33 cellular contexts compared by ENCODE assay signal in genomic region chr18:74399225-74399887, GRCh38. TPM values are rescaled to one million over a fixed set of nuclear protein-coding genes. Genes with fewer than 3 reads are reported as not detected.
DNase-seq lines count a peak whose midpoint lies in the region; ATAC-seq, FAIRE-seq and TF ChIP-seq lines count a peak whose summit lies in the region.
"Had no signal": no experiment of that assay in that cellular context is flagged by ENCODE, and none has a peak within 500 bp of the region (broad histone marks: within the 10 kb centered on the region; RNA-seq: fewer than 3 reads in every experiment).

No MANE protein-coding gene starts in this region.

- FAIRE-seq in HepG2 (lab: Jason Lieb, UNC) = no peak
- FAIRE-seq: A549, endometrium, islet of Langerhans, TTC549 had no signal

- intact Hi-C loops in right lobe of liver (cut with DNase I) = no loop called here
- intact Hi-C loops in HepG2 (cut with micrococcal nuclease; ENCODE audit: unreplicated experiment) = no loop called here
- intact Hi-C loops in left cardiac atrium (cut with DNase I) = no loop called here
- intact Hi-C loops in aorta (cut with DNase I) = no loop called here

- in situ Hi-C loops in HepG2 (cut with HindIII; ENCODE audit: extremely low pct_ligation_motif_present, low pct_unique_long_range_greater_than_20kb) = no loop called here

- no peaks in the 10 kb centered on the region for H3K36me3 ChIP-seq in right lobe of liver
- H3K36me3 ChIP-seq in HepG2 (replicated peaks in 1 of 2; ENCODE audit: control insufficient read depth in 1 of 2, insufficient read depth in 2 of 2, low read length in 2 of 2) = no peaks in the 10 kb centered on the region
- no peaks in the 10 kb centered on the region for H3K36me3 ChIP-seq in aorta (ENCODE audit: control insufficient read depth in 1 of 2, insufficient read depth in 2 of 2, low read length in 1 of 2)
- H3K36me3 ChIP-seq in trophoblast cell (ENCODE audit: control insufficient read depth in 1 of 2, insufficient read depth in 2 of 2, low read length in 2 of 2) = no peaks in the 10 kb centered on the region

- TF ChIP-seq POLR2A in right lobe of liver (IDR thresholded peaks at IDR 0.05) = no peak
- TF ChIP-seq POLR2A in HepG2 (IDR thresholded peaks at IDR 0.05; ENCODE audit: insufficient read depth in 1 of 2, low read depth in 2 of 2, low read length in 2 of 2) = no peak

- TF ChIP-seq RAD21 in HepG2 (CRISPR knock-in tag; IDR thresholded peaks at IDR 0.05) = no peak

- H2BK12ac ChIP-seq in trophoblast cell (ENCODE audit: low read length) = no peak overlapping the region

- peaks cover 16% of the 10 kb centered on the region for H3K4me1 Mint-ChIP-seq in T-helper 17 cell
- H3K4me1 Mint-ChIP-seq: central memory CD8-positive, alpha-beta T cell had no signal

- no peak overlapping the region for H3K18ac ChIP-seq in trophoblast cell (ENCODE audit: low read length)

- H4K12ac ChIP-seq in trophoblast cell (ENCODE audit: low read depth, low read length) = no peak overlapping the region

- no peak overlapping the region for H2BK120ac ChIP-seq in trophoblast cell (ENCODE audit: insufficient read depth, low read length, poor library complexity)

- peaks cover 2% of the 10 kb centered on the region for H3K36me3 Mint-ChIP-seq in T-helper 17 cell (ENCODE audit: low read depth)
- H3K36me3 Mint-ChIP-seq: activated CD4-positive, alpha-beta memory T cell treated with anti-CD3 and anti-CD28 coated beads for 36 hours; activated naive CD8-positive, alpha-beta T cell treated with anti-CD3 and anti-CD28 coated beads, Interleukin-2, amount 10 ng/mL, durations not matched to agents 7 days and 5 days; naive thymus-derived CD4-positive, alpha-beta T cell; type B pancreatic cell had no signal

- DNase-seq in right lobe of liver (no peak), HepG2 (ENCODE audit: low spot score) (no peak), T-helper 17 cell (no peak), left cardiac atrium (no peak), aorta (peak in 1 of 2 donors; percentile 67), trophoblast cell (no peak), NCI-H2029 treated with DMSO at 0.1 percent for 48 hours (lab: John Stamatoyannopoulos, UW) (no peak)
- DNase-seq in activated CD8-positive, alpha-beta memory T cell treated with anti-CD3 and anti-CD28 coated beads, Interleukin-2, amount 50 U/mL, for 48 hours = no peak
- DNase-seq: activated CD4-positive, alpha-beta memory T cell treated with anti-CD3 and anti-CD28 coated beads for 36 hours; activated CD4-positive, CD25-positive, alpha-beta regulatory T cell treated with anti-CD3 and anti-CD28 coated beads, Interleukin-2, amount 50 U/mL, for 72 hours; activated effector memory CD4-positive, alpha-beta T cell treated with Interleukin-2 at 50 U/mL for 16 hours; activated naive CD8-positive, alpha-beta T cell treated with anti-CD3 and anti-CD28 coated beads, Interleukin-2, amount 10 ng/mL, durations not matched to agents 7 days and 5 days; DMS79 treated with DMSO at 0.1 percent for 48 hours; H9; KG1; midbrain; MM.1S; naive thymus-derived CD4-positive, alpha-beta T cell; NCI-H146; NCI-H446 treated with DMSO at 0.1 percent for 48 hours; PC-9; SHP77 treated with DMSO at 0.1 percent for 48 hours; stimulated activated CD4-positive, alpha-beta T cell treated with anti-CD3 and anti-CD28 coated beads, Interleukin-1b, Interleukin-23, amount 100 ng/mL, for 48 hours had no signal

- no peak overlapping the region for H3K27ac ChIP-seq in right lobe of liver
- no peak overlapping the region for H3K27ac ChIP-seq in HepG2 (ENCODE audit: extremely low read length, insufficient read depth, low read length)
- H3K27ac ChIP-seq in aorta (ENCODE audit: low read depth in 1 of 2, low read length in 2 of 2) = no peak overlapping the region
- H3K27ac ChIP-seq in trophoblast cell (ENCODE audit: low read depth, low read length) = no peak overlapping the region
- H3K27ac ChIP-seq: A549, PC-9 had no signal

- no peak overlapping the region for H3K4me3 Mint-ChIP-seq in T-helper 17 cell
- H3K4me3 Mint-ChIP-seq: activated CD4-positive, alpha-beta memory T cell treated with anti-CD3 and anti-CD28 coated beads for 36 hours; activated naive CD8-positive, alpha-beta T cell treated with anti-CD3 and anti-CD28 coated beads, Interleukin-2, amount 10 ng/mL, durations not matched to agents 7 days and 5 days; central memory CD8-positive, alpha-beta T cell; H9; type B pancreatic cell had no signal

- no peaks in the 10 kb centered on the region for H3K4me1 ChIP-seq in right lobe of liver
- no peaks in the 10 kb centered on the region for H3K4me1 ChIP-seq in HepG2 (ENCODE audit: insufficient read depth, low read length)
- no peaks in the 10 kb centered on the region for H3K4me1 ChIP-seq in aorta (ENCODE audit: control insufficient read depth in 1 of 2, insufficient read depth in 2 of 2, low read length in 2 of 2)
- H3K4me1 ChIP-seq in trophoblast cell (ENCODE audit: control insufficient read depth in 1 of 2, insufficient read depth in 2 of 2, low read length in 2 of 2) = peaks cover 4 to 7% of the 10 kb centered on the region in 2 experiments
- H3K4me1 ChIP-seq: A549 had no signal

- no peaks in the 10 kb centered on the region for H3K27me3 ChIP-seq in right lobe of liver
- peaks cover 0 to 35% of the 10 kb centered on the region in 2 experiments; a peak in 3 of 5 replicates for H3K27me3 ChIP-seq in HepG2 (ENCODE audit: control insufficient read depth in 1 of 2, insufficient read depth in 2 of 2, low read length in 2 of 2)
- H3K27me3 ChIP-seq in aorta (ENCODE audit: control insufficient read depth in 1 of 2, insufficient read depth in 2 of 2, low read length in 1 of 2) = no peaks in the 10 kb centered on the region
- no peaks in the 10 kb centered on the region for H3K27me3 ChIP-seq in trophoblast cell (ENCODE audit: insufficient read depth, low read length)

- H3K9ac ChIP-seq in HepG2 (ENCODE audit: insufficient read depth, low read depth, low read length) (no peak overlapping the region), trophoblast cell (ENCODE audit: low read length) (no peak overlapping the region)

- POLR2A ChIA-PET in HepG2 (lab: Yijun Ruan, JAX) = no interaction called here

- H3K27ac Mint-ChIP-seq in T-helper 17 cell = peak overlapping the region; percentile 53
- H3K27ac Mint-ChIP-seq: activated CD4-positive, alpha-beta memory T cell treated with anti-CD3 and anti-CD28 coated beads for 36 hours; activated naive CD8-positive, alpha-beta T cell treated with anti-CD3 and anti-CD28 coated beads, Interleukin-2, amount 10 ng/mL, durations not matched to agents 7 days and 5 days; H9; type B pancreatic cell had no signal

- no peak overlapping the region for H3K4ac ChIP-seq in trophoblast cell (ENCODE audit: low read depth, low read length)

- peaks cover 27% of the 10 kb centered on the region for H3K27me3 Mint-ChIP-seq in T-helper 17 cell

- TF ChIP-seq CTCF in right lobe of liver (IDR thresholded peaks at IDR 0.05) = no peak
- TF ChIP-seq CTCF in HepG2 (CRISPR knock-in tag; IDR thresholded peaks at IDR 0.05) = no peak

- H4K20me1 ChIP-seq in HepG2 (ENCODE audit: insufficient read depth, low read length) = no peaks in the 10 kb centered on the region

- H2AFZ ChIP-seq in HepG2 (ENCODE audit: low read length) = no peak overlapping the region
- H2AFZ ChIP-seq in trophoblast cell (ENCODE audit: insufficient read depth, low read length, poor library complexity) = no peak overlapping the region
- H2AFZ ChIP-seq: PC-9 had no signal

- CTCF ChIA-PET in HepG2 (lab: Yijun Ruan, JAX; ENCODE audit: low intra/inter-chr PET ratio, low total read pairs) = no interaction called here

- peak in 3 of 4 donors; percentile 34 to 53 (median 47) for ATAC-seq in right lobe of liver
- no peak for ATAC-seq in HepG2
- no peak for ATAC-seq in T-helper 17 cell
- peak; percentile 52 to 61 for ATAC-seq in left cardiac atrium
- ATAC-seq in aorta (ENCODE audit: low FRiP score) = peak; percentile 43
- ATAC-seq: A549; naive thymus-derived CD4-positive, alpha-beta T cell had no signal

- H3K14ac ChIP-seq in trophoblast cell (ENCODE audit: low read length) = no peak overlapping the region

- TF ChIP-seq EP300 in HepG2 (IDR thresholded peaks at IDR 0.05; ENCODE audit: low read depth in 2 of 2, low read length in 2 of 2) (no peak), HepG2 (CRISPR knock-in tag; IDR thresholded peaks at IDR 0.05; ENCODE audit: borderline replicate concordance) (no peak)

- H3K79me1 ChIP-seq in trophoblast cell (ENCODE audit: low read length) = no peaks in the 10 kb centered on the region

- H3K79me2 ChIP-seq in HepG2 (ENCODE audit: insufficient read depth, low read length) (no peaks in the 10 kb centered on the region), trophoblast cell (ENCODE audit: control insufficient read depth, insufficient read depth, low read length, poor library complexity) (no peaks in the 10 kb centered on the region)

- no peak overlapping the region for H3K4me3 ChIP-seq in right lobe of liver
- no peak overlapping the region for H3K4me3 ChIP-seq in HepG2 (replicated peaks in 1 of 3; ENCODE audit: insufficient read depth in 1 of 3, low read depth in 2 of 3, low read length in 3 of 3)
- H3K4me3 ChIP-seq in aorta (ENCODE audit: low read length in 2 of 2) = no peak overlapping the region
- no peak overlapping the region for H3K4me3 ChIP-seq in trophoblast cell (ENCODE audit: low read depth, low read length)
- H3K4me3 ChIP-seq: A549, PC-9, smooth muscle cell had no signal

- H2BK5ac ChIP-seq in trophoblast cell (ENCODE audit: low read depth, low read length, poor library complexity) = no peak overlapping the region

- H4K91ac ChIP-seq in trophoblast cell (ENCODE audit: low read depth, low read length) = no peak overlapping the region

- BruUV-seq in HepG2 (replicated peaks; lab: Mats Ljungman, UMichigan) = no TSS peak

- WGBS in right lobe of liver (ENCODE audit: insufficient coverage, low coverage, low lambda C conversion rate, missing lambda C conversion rate) = 40% methylated on average over 9 of the region's 12 CpGs
- 15% methylated on average over 12 of the region's 12 CpGs for WGBS in HepG2 (ENCODE audit: low lambda C conversion rate)
- 1 to 3% methylated on average over 12 of the region's 12 CpGs for WGBS in aorta, 2 donors
- no CpG with 5 or more reads among the region's 12 CpGs for WGBS in trophoblast cell (ENCODE audit: extremely low coverage, insufficient coverage, insufficient read length)

- no peak overlapping the region for H4K8ac ChIP-seq in trophoblast cell (ENCODE audit: low read depth, low read length)

- no peak overlapping the region for H3K23ac ChIP-seq in trophoblast cell (ENCODE audit: low read length)

- no peak overlapping the region for H2AK5ac ChIP-seq in trophoblast cell (ENCODE audit: low read length)

- no peaks in the 10 kb centered on the region for H3K9me3 ChIP-seq in right lobe of liver
- H3K9me3 ChIP-seq in HepG2 (ENCODE audit: low read length) = no peaks in the 10 kb centered on the region
- H3K9me3 ChIP-seq in T-helper 17 cell (ENCODE audit: control insufficient read depth, low read length, poor library complexity, severe bottlenecking) = no peaks in the 10 kb centered on the region
- no peaks in the 10 kb centered on the region for H3K9me3 ChIP-seq in aorta (ENCODE audit: control insufficient read depth, low read length)
- peaks cover 2% of the 10 kb centered on the region for H3K9me3 ChIP-seq in trophoblast cell (ENCODE audit: insufficient read depth, low read depth, low read length)
- H3K9me3 ChIP-seq: A549 had no signal

- H3K4me2 ChIP-seq in HepG2 (ENCODE audit: low read depth, low read length) (no peak overlapping the region), trophoblast cell (ENCODE audit: low read length) (no peak overlapping the region)
- H3K4me2 ChIP-seq: A549, PC-9, smooth muscle cell had no signal

RNA-seq across cellular contexts. Expression of gene DIPK1C, which starts 57.8 kb away (rescaled TPM):
- total RNA-seq in right lobe of liver (under 1 TPM in 3 of 6 experiments, not detected in 3; 0.06 to 0.37 (median 0.20) TPM), HepG2 (2016; rRNA removed; fragmentation: Illumina TruSeq; extraction: Trizol) (not detected in 2 replicates), T-helper 17 cell (not detected), left cardiac atrium (1 to 10 TPM; 1.3 to 1.5 TPM), aorta (not detected)
- not detected in 2 replicates for total RNA-seq in HepG2 (2016; cell fraction: cytosol; rRNA removed; fragmentation: Illumina TruSeq; extraction: Trizol; ENCODE audit: low read depth)
- total RNA-seq in HepG2 (2016; cell fraction: insoluble cytoplasmic fraction; rRNA removed; fragmentation: Illumina TruSeq; extraction: Trizol) = 0.09 TPM in 1 of 2 replicates, not detected in the other
- total RNA-seq in HepG2 (2016; cell fraction: membrane; rRNA removed; fragmentation: Illumina TruSeq; extraction: Trizol) = not detected in 2 replicates
- total RNA-seq in HepG2 (2016; cell fraction: nucleus; rRNA removed; fragmentation: Illumina TruSeq; extraction: Trizol) = not detected in 2 replicates
- polyA plus RNA-seq in HepG2 (2011; rRNA removed) (1.1 and 1.8 TPM in 2 replicates), aorta (under 1 TPM in 1 of 2 donors, not detected in 1; 0.36 TPM)
- polyA plus RNA-seq in HepG2 (2011; cell fraction: cytosol; rRNA removed) = 1.2 and 1.3 TPM in 2 replicates
- polyA plus RNA-seq in HepG2 (2011; cell fraction: nucleus; rRNA removed) = 0.43 and 0.53 TPM in 2 replicates
- polyA plus RNA-seq in HepG2 (2012) = 0.19 and 0.39 TPM in 2 replicates
- polyA plus RNA-seq in HepG2 (2016; cell fraction: cytosol; fragmentation: Illumina TruSeq; extraction: Trizol; ENCODE audit: low read depth) = not detected in 2 replicates
- polyA plus RNA-seq in HepG2 (2016; cell fraction: insoluble cytoplasmic fraction; fragmentation: Illumina TruSeq; extraction: Trizol; ENCODE audit: low read depth) = not detected in 2 replicates
- not detected in 2 replicates for polyA plus RNA-seq in HepG2 (2016; cell fraction: membrane; fragmentation: Illumina TruSeq; extraction: Trizol; ENCODE audit: low read depth)
- polyA plus RNA-seq in HepG2 (2016; cell fraction: nucleus; fragmentation: Illumina TruSeq; extraction: Trizol; ENCODE audit: insufficient read depth, low read depth) = not detected in 2 replicates
- 2.7 TPM in 1 of 2 replicates, not detected in the other for polyA minus RNA-seq in HepG2 (2011; rRNA and poly(A)+ RNA removed; ENCODE audit: low replicate concordance)
- 0.40 and 1.9 TPM in 2 replicates for polyA minus RNA-seq in HepG2 (2011; cell fraction: cytosol; rRNA and poly(A)+ RNA removed)
- polyA minus RNA-seq in HepG2 (2011; cell fraction: nucleus; rRNA and poly(A)+ RNA removed) = 0.52 and 0.75 TPM in 2 replicates
- polyA plus RNA-seq in trophoblast cell (2013) = not detected in 2 replicates
- total RNA-seq: activated CD4-positive, alpha-beta memory T cell treated with anti-CD3 and anti-CD28 coated beads for 36 hours; activated naive CD8-positive, alpha-beta T cell treated with anti-CD3 and anti-CD28 coated beads, Interleukin-2, amount 10 ng/mL, durations not matched to agents 7 days and 5 days; dermis microvascular lymphatic vessel endothelial cell; H9; naive thymus-derived CD4-positive, alpha-beta T cell; osteoblast; PC-9; smooth muscle cell had no signal
- polyA plus RNA-seq: A549; BJ; naive thymus-derived CD4-positive, alpha-beta T cell; smooth muscle cell had no signal

Comparison
In these comparisons a context has a peak if more than half of its experiments do, and no peak if none do; other contexts are left out.
1. ATAC-seq: peak in right lobe of liver (3 of 4), left cardiac atrium (2 of 2) and aorta (single experiment); none in HepG2 (single experiment) and T-helper 17 cell (single experiment).